25 cellular contexts compared by ENCODE assay signal in genomic region chr14:23536494-23536893, GRCh38. TPM values are rescaled to one million over a fixed set of nuclear protein-coding genes. Genes with fewer than 3 reads are reported as not detected.
"Had no signal": no experiment of that assay in that cellular context is flagged by ENCODE, and none has a peak within 500 bp of the region (broad histone marks: within the 10 kb centered on the region; RNA-seq: fewer than 3 reads in every experiment).

No MANE protein-coding gene starts in this region.

- H3K4me1 ChIP-seq: colonic mucosa, esophagus squamous epithelium, left ventricle myocardium inferior, lower lobe of right lung, pancreas, psoas muscle had no signal

- H3K36me3 Mint-ChIP-seq: natural killer cell treated with Interleukin-12 subunit alpha and Interleukin-12 subunit beta and Interleukin-15 and Interleukin-18, amount 100 ng/mL, for 72 hours had no signal

- H3K9me3 ChIP-seq: colonic mucosa, esophagus squamous epithelium, gastroesophageal sphincter, left ventricle myocardium inferior, lower lobe of right lung, pancreas, psoas muscle, stomach, thoracic aorta, transverse colon had no signal

- DNase-seq: colonic mucosa; dermis blood vessel endothelial cell; esophagus squamous epithelium; foreskin fibroblast; glutamatergic neuron; kidney; left cardiac atrium; left ventricle myocardium inferior; lower lobe of right lung; midbrain; pancreas; psoas muscle; retina; stimulated activated CD4-positive, alpha-beta T cell treated with anti-CD3 and anti-CD28 coated beads, Interleukin-2, amount 100 ng/mL, for 24 hours; stimulated activated CD4-positive, alpha-beta T cell treated with anti-CD3 and anti-CD28 coated beads, Interleukin-4, amount 100 ng/mL, for 4 hours; stimulated activated naive CD4-positive, alpha-beta T cell; stomach; substantia nigra; transverse colon had no signal

- FAIRE-seq: kidney, pancreas had no signal

- H3K27me3 Mint-ChIP-seq: memory B cell; natural killer cell treated with Interleukin-12 subunit alpha and Interleukin-12 subunit beta and Interleukin-15 and Interleukin-18, amount 100 ng/mL, for 72 hours had no signal

- H3K4me3 ChIP-seq: colonic mucosa, esophagus squamous epithelium, gastroesophageal sphincter, left ventricle myocardium inferior, lower lobe of right lung, pancreas, psoas muscle, stomach, thoracic aorta, transverse colon had no signal

- H3K4me1 Mint-ChIP-seq: memory B cell had no signal

- H3K27ac ChIP-seq: colonic mucosa, esophagus squamous epithelium, gastroesophageal sphincter, left ventricle myocardium inferior, lower lobe of right lung, pancreas, psoas muscle, stomach, thoracic aorta, transverse colon had no signal

- H3K36me3 ChIP-seq: colonic mucosa, esophagus squamous epithelium, left ventricle myocardium inferior, lower lobe of right lung, pancreas, thoracic aorta, transverse colon had no signal

- H3K27me3 ChIP-seq: colonic mucosa, esophagus squamous epithelium, gastroesophageal sphincter, pancreas, stomach, transverse colon had no signal

- ATAC-seq: gastroesophageal sphincter; left cardiac atrium; lower lobe of right lung; natural killer cell treated with Interleukin-12 subunit alpha and Interleukin-12 subunit beta and Interleukin-15 and Interleukin-18, amount 100 ng/mL, for 72 hours; pancreas; psoas muscle; sciatic nerve had no signal

- H3K9me3 Mint-ChIP-seq: memory B cell; natural killer cell treated with Interleukin-12 subunit alpha and Interleukin-12 subunit beta and Interleukin-15 and Interleukin-18, amount 100 ng/mL, for 72 hours had no signal

- H3K4me3 Mint-ChIP-seq: memory B cell; natural killer cell treated with Interleukin-12 subunit alpha and Interleukin-12 subunit beta and Interleukin-15 and Interleukin-18, amount 100 ng/mL, for 72 hours had no signal

RNA-seq across cellular contexts. Expression of gene ZFHX2, which starts 15.1 kb away (rescaled TPM):
- total RNA-seq: skeletal muscle tissue had no signal

RNA-seq across cellular contexts. Expression of gene JPH4, which starts 42.1 kb away (rescaled TPM):
- total RNA-seq: dermis blood vessel endothelial cell had no signal
